Comparison of ENCODE assay signal across 29 cellular contexts in genomic region chr7:125530553-125530952, GRCh38.
"Had no signal": no experiment of that assay in that cellular context is flagged by ENCODE, and none has a peak within 500 bp of the region (broad histone marks: within the 10 kb centered on the region; RNA-seq: fewer than 3 reads in every experiment).

No MANE protein-coding gene starts in this region.

- FAIRE-seq: endometrium, endothelial cell of umbilical vein, frontal cortex had no signal

- H3K4me2 ChIP-seq: hepatocyte had no signal

- ATAC-seq: effector memory CD8-positive, alpha-beta T cell; esophagus mucosa; foreskin keratinocyte; gastrocnemius medialis; gastroesophageal sphincter; heart left ventricle; heart right ventricle had no signal

- H3K9me3 Mint-ChIP-seq: dendritic cell treated with granulocyte-macrophage colony-stimulating factor and Interleukin-4, amounts not matched to agents 40 ng/mL and 50 ng/mL, for 4 days; endodermal cell had no signal

- H3K36me3 ChIP-seq: colonic mucosa, esophagus muscularis mucosa, esophagus squamous epithelium, gastrocnemius medialis, gastroesophageal sphincter, heart left ventricle, heart right ventricle had no signal

- H3K4me1 ChIP-seq: colonic mucosa, esophagus muscularis mucosa, esophagus squamous epithelium, foreskin keratinocyte, gastrocnemius medialis, gastroesophageal sphincter, heart left ventricle, heart right ventricle had no signal

- H3K4me3 ChIP-seq: colonic mucosa, coronary artery, dorsolateral prefrontal cortex, esophagus muscularis mucosa, esophagus squamous epithelium, gastrocnemius medialis, gastroesophageal sphincter, heart left ventricle, heart right ventricle, hepatocyte had no signal

- H3K27me3 Mint-ChIP-seq: dendritic cell treated with granulocyte-macrophage colony-stimulating factor and Interleukin-4, amounts not matched to agents 40 ng/mL and 50 ng/mL, for 4 days; effector memory CD8-positive, alpha-beta T cell had no signal

- H3K27me3 ChIP-seq: colonic mucosa, dorsolateral prefrontal cortex, esophagus muscularis mucosa, esophagus squamous epithelium, foreskin keratinocyte, gastrocnemius medialis, gastroesophageal sphincter, heart left ventricle, heart right ventricle, hepatocyte had no signal

- H3K27ac Mint-ChIP-seq: dendritic cell treated with granulocyte-macrophage colony-stimulating factor and Interleukin-4, amounts not matched to agents 40 ng/mL and 50 ng/mL, for 4 days; effector memory CD8-positive, alpha-beta T cell; endodermal cell had no signal

- H3K79me2 ChIP-seq: hepatocyte had no signal

- H3K4me1 Mint-ChIP-seq: endodermal cell had no signal

- H3K9me3 ChIP-seq: esophagus muscularis mucosa, esophagus squamous epithelium, gastrocnemius medialis, gastroesophageal sphincter, heart left ventricle, heart right ventricle had no signal

- H3K27ac ChIP-seq: colonic mucosa, coronary artery, dorsolateral prefrontal cortex, epithelial cell of prostate, esophagus muscularis mucosa, esophagus squamous epithelium, foreskin keratinocyte, gastrocnemius medialis, gastroesophageal sphincter, heart left ventricle, heart right ventricle, hepatocyte had no signal

- H2AFZ ChIP-seq: hepatocyte had no signal

- DNase-seq: colonic mucosa; cortex of kidney; dermis blood vessel endothelial cell; dorsolateral prefrontal cortex; effector CD4-positive, alpha-beta T cell; effector CD8-positive, alpha-beta T cell; effector memory CD4-positive, alpha-beta T cell; effector memory CD8-positive, alpha-beta T cell; endodermal cell; erythroblast; esophagus squamous epithelium; foreskin fibroblast; foreskin keratinocyte; foreskin melanocyte; gastrocnemius medialis; glutamatergic neuron; head of caudate nucleus; heart left ventricle; heart right ventricle had no signal

- H3K4me3 Mint-ChIP-seq: dendritic cell treated with granulocyte-macrophage colony-stimulating factor and Interleukin-4, amounts not matched to agents 40 ng/mL and 50 ng/mL, for 4 days; effector memory CD8-positive, alpha-beta T cell; endodermal cell had no signal
